In genomic region chr1:165841582-165842362, GRCh38 we compare ENCODE assay signal across 8 cellular contexts. TPM values are rescaled to one million over a fixed set of nuclear protein-coding genes. Genes with fewer than 3 reads are reported as not detected.
DNase-seq lines count a peak whose midpoint lies in the region; ATAC-seq, FAIRE-seq and TF ChIP-seq lines count a peak whose summit lies in the region.

No MANE protein-coding gene starts in this region.

- H3K36me3 Mint-ChIP-seq in MCF 10A (ENCODE audit: insufficient read depth, unreplicated experiment) (peaks cover 7% of the 10 kb centered on the region), type B pancreatic cell (peaks cover 10% of the 10 kb centered on the region)
- no peaks in the 10 kb centered on the region for H3K36me3 Mint-ChIP-seq in CD4-positive, alpha-beta memory T cell

- H3K4me3 ChIP-seq in breast epithelium, result no peak overlapping the region
- H3K4me3 ChIP-seq in endothelial cell of umbilical vein (replicated peaks in 1 of 3; ENCODE audit: insufficient read depth in 1 of 3, low read depth in 1 of 3, low read length in 3 of 3), result no peak overlapping the region
- no peak overlapping the region for H3K4me3 ChIP-seq in CD4-positive, alpha-beta memory T cell (ENCODE audit: low read length in 2 of 2)

- POLR2A ChIA-PET in MCF 10A (lab: Yijun Ruan, JAX), result interaction anchor here (0.7 to 1.9 kb wide), 7 partner anchors 13 to 211 kb away, joined by 3 to 11 read pairs (median 3); partner anchors contain the start of genes MGST3 and TMCO1
- POLR2A ChIA-PET in endothelial cell of umbilical vein (lab: Charles Lee), result no interaction called here
- POLR2A ChIA-PET in CD4-positive, alpha-beta memory T cell (lab: Charles Lee; ENCODE audit: partially characterized antibody), result no interaction called here

- FAIRE-seq in endothelial cell of umbilical vein (lab: Jason Lieb, UNC), result peak; percentile 57

- TF ChIP-seq CTCF in MCF 10A (IDR thresholded peaks at IDR 0.05; ENCODE audit: unreplicated experiment) (no peak), breast epithelium (IDR thresholded peaks at IDR 0.05) (no peak), endothelial cell of umbilical vein (IDR thresholded peaks at IDR 0.05; ENCODE audit: extremely low read depth in 1 of 2, insufficient read depth in 1 of 2, low read depth in 1 of 2, low read length in 2 of 2) (no peak), type B pancreatic cell (conservative IDR thresholded peaks at IDR 0.05) (no peak)

- CTCF ChIA-PET in MCF 10A (lab: Yijun Ruan, JAX) (interaction anchor here (0.6 to 3.5 kb wide), 7 partner anchors 10 to 710 kb away, joined by 3 to 17 read pairs (median 4); partner anchors contain the start of genes ALDH9A1 and UCK2), endothelial cell of umbilical vein (lab: Charles Lee) (interaction anchor here (1.0 to 1.7 kb wide), 6 partner anchors 13 to 62 kb away, joined by 3 to 9 read pairs (median 4); no protein-coding TSS in a partner anchor)
- CTCF ChIA-PET in CD4-positive, alpha-beta memory T cell (lab: Charles Lee; ENCODE audit: partially characterized antibody), result no interaction called here

- H3K4me1 ChIP-seq in breast epithelium, result no peaks in the 10 kb centered on the region
- peaks cover 34% of the 10 kb centered on the region for H3K4me1 ChIP-seq in endothelial cell of umbilical vein (ENCODE audit: control insufficient read depth, extremely low read depth, insufficient read depth, low read length)
- peaks cover 16% of the 10 kb centered on the region for H3K4me1 ChIP-seq in CD4-positive, alpha-beta memory T cell (ENCODE audit: insufficient read depth, low read length)

- peaks cover 37% of the 10 kb centered on the region for H3K4me1 Mint-ChIP-seq in MCF 10A (ENCODE audit: insufficient read depth, unreplicated experiment)
- peaks cover 51% of the 10 kb centered on the region for H3K4me1 Mint-ChIP-seq in type B pancreatic cell (ENCODE audit: unreplicated experiment)
- H3K4me1 Mint-ChIP-seq in CD4-positive, alpha-beta memory T cell, result peaks cover 15 to 26% (median 17%) of the 10 kb centered on the region in 4 donors

- peaks cover 100% of the 10 kb centered on the region for H3K79me2 ChIP-seq in endothelial cell of umbilical vein (ENCODE audit: control insufficient read depth, insufficient read depth, low read length)

- no peak overlapping the region for H3K27ac ChIP-seq in breast epithelium
- H3K27ac ChIP-seq in endothelial cell of umbilical vein (ENCODE audit: insufficient read depth, low read depth, low read length), result no peak overlapping the region
- H3K27ac ChIP-seq in CD4-positive, alpha-beta memory T cell (ENCODE audit: low read depth, low read length), result no peak overlapping the region
- H3K27ac ChIP-seq in substantia nigra (ENCODE audit: low read depth, low read length, poor library complexity, severe bottlenecking), result no peak overlapping the region

- intact Hi-C loops in MCF 10A (cut with micrococcal nuclease) (no loop called here), breast epithelium (cut with DNase I; ENCODE audit: low total_unique reads) (no loop called here), endothelial cell of umbilical vein (cut with micrococcal nuclease) (no loop called here), Right ventricle myocardium superior (cut with DNase I) (no loop called here)
- intact Hi-C loops in CD4-positive, alpha-beta memory T cell (cut with micrococcal nuclease), result no loop called here

- H3K9ac ChIP-seq in endothelial cell of umbilical vein (replicated peaks; ENCODE audit: extremely low read depth, insufficient read depth, low read length), result no peak overlapping the region

- H3K27ac Mint-ChIP-seq in MCF 10A (ENCODE audit: low read depth, unreplicated experiment) (peak overlapping the region; percentile 13), type B pancreatic cell (peak overlapping the region; percentile 2)
- no peak overlapping the region for H3K27ac Mint-ChIP-seq in CD4-positive, alpha-beta memory T cell

- no peak for ATAC-seq in Right ventricle myocardium superior (ENCODE audit: poor library complexity)

- H3K36me3 ChIP-seq in breast epithelium, result no peaks in the 10 kb centered on the region
- no peaks in the 10 kb centered on the region for H3K36me3 ChIP-seq in endothelial cell of umbilical vein (ENCODE audit: control insufficient read depth in 2 of 2, extremely low read depth in 1 of 2, insufficient read depth in 2 of 2, low read length in 2 of 2)
- no peaks in the 10 kb centered on the region for H3K36me3 ChIP-seq in CD4-positive, alpha-beta memory T cell (ENCODE audit: insufficient read depth, low read length)

- H3K27me3 Mint-ChIP-seq in MCF 10A (ENCODE audit: insufficient read depth, unreplicated experiment) (no peaks in the 10 kb centered on the region), type B pancreatic cell (no peaks in the 10 kb centered on the region)
- H3K27me3 Mint-ChIP-seq in CD4-positive, alpha-beta memory T cell, result no peaks in the 10 kb centered on the region

- H4K20me1 ChIP-seq in endothelial cell of umbilical vein (replicated peaks; ENCODE audit: control insufficient read depth, extremely low read depth, insufficient read depth, low read length), result peaks cover 2% of the 10 kb centered on the region

- H3K9me1 ChIP-seq in endothelial cell of umbilical vein (replicated peaks; ENCODE audit: control insufficient read depth, extremely low read depth, insufficient read depth, low read length), result no peaks in the 10 kb centered on the region

- DNase-seq in MCF 10A (ENCODE audit: unreplicated experiment) (peak; percentile 54), breast epithelium (ENCODE audit: low spot score in 2 of 2) (no peak), Kasumi-1 (lab: John Stamatoyannopoulos, UW) (peak; percentile 20 to 25), endothelial cell of umbilical vein (ENCODE audit: low read depth, low spot score) (peak; percentile 51), type B pancreatic cell (ENCODE audit: extremely low spot score, unreplicated experiment) (no peak), Right ventricle myocardium superior (no peak), substantia nigra (lab: John Stamatoyannopoulos, UW) (no peak)
- DNase-seq in CD4-positive, alpha-beta memory T cell, result no peak

- no peaks in the 10 kb centered on the region for H3K9me3 ChIP-seq in breast epithelium
- no peaks in the 10 kb centered on the region for H3K9me3 ChIP-seq in endothelial cell of umbilical vein (replicated peaks; ENCODE audit: control insufficient read depth, insufficient read depth, low read length)
- H3K9me3 ChIP-seq in CD4-positive, alpha-beta memory T cell (ENCODE audit: control insufficient read depth in 1 of 2, low read length in 2 of 2), result no peaks in the 10 kb centered on the region

- BruUV-seq in MCF 10A (replicated peaks; lab: Mats Ljungman, UMichigan), result no TSS peak
- no TSS peak for BruUV-seq in endothelial cell of umbilical vein (replicated peaks; lab: Mats Ljungman, UMichigan)

- H3K9me3 Mint-ChIP-seq in MCF 10A (ENCODE audit: unreplicated experiment) (no peaks in the 10 kb centered on the region), type B pancreatic cell (peaks cover 7% of the 10 kb centered on the region)
- H3K9me3 Mint-ChIP-seq in CD4-positive, alpha-beta memory T cell, result no peaks in the 10 kb centered on the region

- no peak overlapping the region for H2AFZ ChIP-seq in endothelial cell of umbilical vein (ENCODE audit: low read depth, low read length)

- no peak overlapping the region for H3K4me2 ChIP-seq in endothelial cell of umbilical vein (ENCODE audit: insufficient read depth, low read length)

- TF ChIP-seq POLR2A in breast epithelium (IDR thresholded peaks at IDR 0.05), result no peak
- no peak for TF ChIP-seq POLR2A in endothelial cell of umbilical vein (IDR thresholded peaks at IDR 0.05; ENCODE audit: low read depth, low read length)

- dilution Hi-C loops in endothelial cell of umbilical vein (cut with MboI; ENCODE audit: extremely low pct_ligation_motif_present, low sequenced_read_pairs), result no loop called here

- H3K4me3 Mint-ChIP-seq in MCF 10A (ENCODE audit: unreplicated experiment), result no peak overlapping the region
- H3K4me3 Mint-ChIP-seq in type B pancreatic cell, result no peak overlapping the region
- H3K4me3 Mint-ChIP-seq in CD4-positive, alpha-beta memory T cell, result no peak overlapping the region

- H3K27me3 ChIP-seq in breast epithelium (no peaks in the 10 kb centered on the region), endothelial cell of umbilical vein (ENCODE audit: control insufficient read depth in 2 of 2, insufficient read depth in 2 of 2, low read length in 2 of 2) (no peaks in the 10 kb centered on the region)
- no peaks in the 10 kb centered on the region for H3K27me3 ChIP-seq in CD4-positive, alpha-beta memory T cell (ENCODE audit: insufficient read depth, low read length)

TF ChIP-seq in endothelial cell of umbilical vein, 7 proteins besides CTCF, POLR2A, EP300 and RAD21:
- TF ChIP-seq MYC (IDR thresholded peaks at IDR 0.05; ENCODE audit: low read depth, low read length), result no peak
- TF ChIP-seq GATA2 (IDR thresholded peaks at IDR 0.05; ENCODE audit: insufficient read depth, insufficient read length, low read depth, low read length), result no peak
- peak; percentile 25 for TF ChIP-seq FOS (IDR thresholded peaks at IDR 0.05; ENCODE audit: borderline replicate concordance, insufficient read depth, low read length)
- TF ChIP-seq EZH2 (IDR thresholded peaks at IDR 0.05; ENCODE audit: borderline replicate concordance, low read depth, low read length, severe bottlenecking), result no peak
- TF ChIP-seq MAX (IDR thresholded peaks at IDR 0.05; ENCODE audit: insufficient read depth, insufficient read length), result no peak

RNA-seq across cellular contexts. Expression of gene UCK2, which starts 14.4 kb away (rescaled TPM):
- 108 and 144 TPM in 2 replicates for total RNA-seq in MCF 10A (2022)
- 10 to 100 TPM; 13.6 to 51.1 (median 45.9) TPM for total RNA-seq in breast epithelium
- total RNA-seq in endothelial cell of umbilical vein, result 62.3 and 68.4 TPM in 2 replicates
- 74.7 and 84.7 TPM in 2 replicates for polyA plus RNA-seq in endothelial cell of umbilical vein
- polyA plus RNA-seq in endothelial cell of umbilical vein (2011; cell fraction: cytosol; rRNA removed), result 82.8 and 96.1 TPM in 2 replicates
- polyA plus RNA-seq in endothelial cell of umbilical vein (2011; cell fraction: nucleus; rRNA removed), result 63.9 and 73.7 TPM in 2 replicates
- polyA plus RNA-seq in endothelial cell of umbilical vein (2012), result 55.9 and 60.3 TPM in 2 replicates
- 80.5 and 96.6 TPM in 2 replicates for polyA minus RNA-seq in endothelial cell of umbilical vein
- polyA minus RNA-seq in endothelial cell of umbilical vein (2011; cell fraction: cytosol; rRNA and poly(A)+ RNA removed), result 100.0 TPM
- polyA minus RNA-seq in endothelial cell of umbilical vein (2011; cell fraction: nucleus; rRNA and poly(A)+ RNA removed), result 40.4 and 53.0 TPM in 2 replicates
- 34.9 and 59.3 TPM in 2 replicates for total RNA-seq in type B pancreatic cell (ENCODE audit: low replicate concordance)
- 6.2 TPM for total RNA-seq in Right ventricle myocardium superior
- 1 to 10 TPM; 2.1 to 2.7 TPM for total RNA-seq in CD4-positive, alpha-beta memory T cell
- 1 to 10 TPM; 5.4 to 5.6 TPM for polyA plus RNA-seq in CD4-positive, alpha-beta memory T cell

Comparison
In these comparisons a context has a peak if more than half of its experiments do, and no peak if none do; other contexts are left out.
1. DNase-seq: peak in MCF 10A (single experiment), Kasumi-1 (2 of 2) and endothelial cell of umbilical vein (single experiment); none in breast epithelium (0 of 2), type B pancreatic cell (single experiment), Right ventricle myocardium superior (single experiment), CD4-positive, alpha-beta memory T cell (0 of 5) and substantia nigra (0 of 49).
2. H3K27ac Mint-ChIP-seq: peak in MCF 10A (single experiment) and type B pancreatic cell (single experiment); none in CD4-positive, alpha-beta memory T cell (0 of 7).